In genomic region chr4:36024901-36025610, GRCh38 we compare ENCODE assay signal across 22 cellular contexts.
DNase-seq lines count a peak whose midpoint lies in the region; ATAC-seq and TF ChIP-seq lines count a peak whose summit lies in the region.
"Had no signal": no experiment of that assay in that cellular context is flagged by ENCODE, and none has a peak within 500 bp of the region (broad histone marks: within the 10 kb centered on the region; RNA-seq: fewer than 3 reads in every experiment).

No MANE protein-coding gene starts in this region.

- H2AFZ ChIP-seq in PC-3 (ENCODE audit: low read length) = peak overlapping the region; percentile 52; the same call in 1 of the 2 replicates

- CTCF ChIA-PET in PC-3 (lab: Charles Lee) = no interaction called here

- peaks cover 4% of the 10 kb centered on the region for H3K27me3 Mint-ChIP-seq in type B pancreatic cell
- H3K27me3 Mint-ChIP-seq: stimulated activated naive B cell treated with anti-CD40 and anti-IgM and Interleukin-4, amounts not matched to agents 10 μg/mL and 1 μg/mL and 100 μg/mL, for 72 hours; T-cell had no signal

- no peaks in the 10 kb centered on the region for H3K36me3 Mint-ChIP-seq in type B pancreatic cell
- H3K36me3 Mint-ChIP-seq: CD14-positive monocyte; stimulated activated naive B cell treated with anti-CD40 and anti-IgM and Interleukin-4, amounts not matched to agents 10 μg/mL and 1 μg/mL and 100 μg/mL, for 72 hours had no signal

- no peak overlapping the region for H3K27ac Mint-ChIP-seq in type B pancreatic cell
- H3K27ac Mint-ChIP-seq: CD14-positive monocyte; stimulated activated naive B cell treated with anti-CD40 and anti-IgM and Interleukin-4, amounts not matched to agents 10 μg/mL and 1 μg/mL and 100 μg/mL, for 72 hours; T-cell had no signal

- no peaks in the 10 kb centered on the region for H4K20me1 ChIP-seq in PC-3 (ENCODE audit: low read length)

- POLR2A ChIA-PET in PC-3 (lab: Charles Lee; ENCODE audit: unreplicated experiment) = interaction anchor here (0.6 kb wide), 1 partner anchor 23 kb away, joined by 4 read pairs; no protein-coding TSS in a partner anchor

- H3K4me1 ChIP-seq in PC-3 (ENCODE audit: insufficient read depth, low read length) (peaks cover 13% of the 10 kb centered on the region; the same call in 1 of the 2 replicates), right atrium auricular region (no peaks in the 10 kb centered on the region)
- H3K4me1 ChIP-seq: left lung, thyroid gland had no signal

- DNase-seq in DMS53 treated with DMSO at 0.1 percent for 48 hours (lab: John Stamatoyannopoulos, UW; ENCODE audit: unreplicated experiment) = peak; percentile 54
- peak; percentile 38 for DNase-seq in NCI-H146 (lab: John Stamatoyannopoulos, UW)
- DNase-seq in PC-3 = peak; percentile 62
- peak; percentile 56 for DNase-seq in islet precursor cell
- no peak for DNase-seq in type B pancreatic cell (ENCODE audit: extremely low spot score, unreplicated experiment)
- DNase-seq in right atrium auricular region (ENCODE audit: low spot score) = no peak
- DNase-seq in NCI-H2227 (lab: John Stamatoyannopoulos, UW; ENCODE audit: unreplicated experiment) = no peak
- DNase-seq: activated CD8-positive, alpha-beta memory T cell treated with anti-CD3 and anti-CD28 coated beads for 24 hours; activated naive CD4-positive, alpha-beta T cell treated with anti-CD3 and anti-CD28 coated beads, Interleukin-2, amount 50 U/mL, for 16 hours; activated T-cell treated with anti-CD3 and anti-CD28 coated beads, Interleukin-2, amount 50 U/mL, for 48 hours; anterior cingulate cortex; H7; left lung; NCI-H1048; posterior cingulate gyrus; SHP77 treated with DMSO at 0.1 percent for 48 hours; stimulated activated CD4-positive, alpha-beta T cell treated with anti-CD3 and anti-CD28 coated beads, Interleukin-2, amount 100 ng/mL, for 24 hours; stimulated activated naive B cell treated with anti-CD40 and anti-IgM and Interleukin-4, amounts not matched to agents 10 μg/mL and 1 μg/mL and 100 μg/mL, for 72 hours; T-cell; thyroid gland had no signal

- H3K4me3 ChIP-seq in PC-3 (ENCODE audit: low read length) = peak overlapping the region; percentile 34; the same call in 1 of the 2 replicates
- H3K4me3 ChIP-seq in right atrium auricular region = no peak overlapping the region
- H3K4me3 ChIP-seq: left lung, thyroid gland had no signal

- H3K4me3 Mint-ChIP-seq in type B pancreatic cell = no peak overlapping the region
- H3K4me3 Mint-ChIP-seq: CD14-positive monocyte; stimulated activated naive B cell treated with anti-CD40 and anti-IgM and Interleukin-4, amounts not matched to agents 10 μg/mL and 1 μg/mL and 100 μg/mL, for 72 hours; T-cell had no signal

- H3F3A ChIP-seq in PC-3 (ENCODE audit: low read length, unreplicated experiment) = no peaks in the 10 kb centered on the region

- ATAC-seq in PC-3 (peak; percentile 15; the same call in 1 of the 2 replicates), HG02938 (IDR thresholded peaks at IDR 0.05; ENCODE audit: unreplicated experiment) (no peak)
- ATAC-seq: left lung; stimulated activated naive B cell treated with anti-CD40 and anti-IgM and Interleukin-4, amounts not matched to agents 10 μg/mL and 1 μg/mL and 100 μg/mL, for 72 hours; T-cell had no signal

- H3K36me3 ChIP-seq in PC-3 (ENCODE audit: low read depth, low read length) (no peaks in the 10 kb centered on the region), right atrium auricular region (no peaks in the 10 kb centered on the region)
- H3K36me3 ChIP-seq: left lung, thyroid gland had no signal

- H3K9me3 Mint-ChIP-seq in type B pancreatic cell = peaks cover 3% of the 10 kb centered on the region
- H3K9me3 Mint-ChIP-seq: stimulated activated naive B cell treated with anti-CD40 and anti-IgM and Interleukin-4, amounts not matched to agents 10 μg/mL and 1 μg/mL and 100 μg/mL, for 72 hours; T-cell had no signal

- H3K9me3 ChIP-seq in PC-3 (ENCODE audit: low read length) (no peaks in the 10 kb centered on the region), right atrium auricular region (no peaks in the 10 kb centered on the region)
- H3K9me3 ChIP-seq: left lung, thyroid gland had no signal

- H3K4me1 Mint-ChIP-seq in type B pancreatic cell (ENCODE audit: unreplicated experiment) = peaks cover 5% of the 10 kb centered on the region
- H3K4me1 Mint-ChIP-seq: CD14-positive monocyte; stimulated activated naive B cell treated with anti-CD40 and anti-IgM and Interleukin-4, amounts not matched to agents 10 μg/mL and 1 μg/mL and 100 μg/mL, for 72 hours; T-cell had no signal

- no peak overlapping the region for H3K9ac ChIP-seq in PC-3 (ENCODE audit: low read length)

- H3K9me2 ChIP-seq in PC-3 (replicated peaks; ENCODE audit: low read length) = no peaks in the 10 kb centered on the region

- H3K4me2 ChIP-seq in PC-3 (ENCODE audit: low read length) = peak overlapping the region; percentile 79

- intact Hi-C loops in PC-3 (cut with micrococcal nuclease) = no loop called here

- H3K27me3 ChIP-seq in PC-3 (ENCODE audit: low read length) (no peaks in the 10 kb centered on the region), right atrium auricular region (no peaks in the 10 kb centered on the region)
- H3K27me3 ChIP-seq: left lung, thyroid gland had no signal

- no TSS peak for BruUV-seq in PC-3 (replicated peaks; lab: Mats Ljungman, UMichigan)

- H3K79me2 ChIP-seq in PC-3 (ENCODE audit: low read length) = no peaks in the 10 kb centered on the region

- H3K27ac ChIP-seq in PC-3 (ENCODE audit: low read length) (peak overlapping the region; percentile 21; the same call in 1 of the 2 replicates), right atrium auricular region (no peak overlapping the region)
- H3K27ac ChIP-seq: left lung, thyroid gland had no signal

- no peak for TF ChIP-seq CTCF in PC-3 (conservative IDR thresholded peaks at IDR 0.05; ENCODE audit: low read depth, low read length)
- no peak for TF ChIP-seq CTCF in type B pancreatic cell (conservative IDR thresholded peaks at IDR 0.05)
- no peak for TF ChIP-seq CTCF in right atrium auricular region (IDR thresholded peaks at IDR 0.05)

Comparison
In these comparisons a context has a peak if more than half of its experiments do, and no peak if none do; other contexts are left out.
1. DNase-seq: peak in DMS53 treated with DMSO at 0.1 percent for 48 hours (single experiment), NCI-H146 (single experiment), PC-3 (single experiment) and islet precursor cell (single experiment); none in type B pancreatic cell (single experiment), right atrium auricular region (single experiment) and NCI-H2227 (single experiment).